27 cellular contexts compared by ENCODE assay signal in the genomic region with DNA sequence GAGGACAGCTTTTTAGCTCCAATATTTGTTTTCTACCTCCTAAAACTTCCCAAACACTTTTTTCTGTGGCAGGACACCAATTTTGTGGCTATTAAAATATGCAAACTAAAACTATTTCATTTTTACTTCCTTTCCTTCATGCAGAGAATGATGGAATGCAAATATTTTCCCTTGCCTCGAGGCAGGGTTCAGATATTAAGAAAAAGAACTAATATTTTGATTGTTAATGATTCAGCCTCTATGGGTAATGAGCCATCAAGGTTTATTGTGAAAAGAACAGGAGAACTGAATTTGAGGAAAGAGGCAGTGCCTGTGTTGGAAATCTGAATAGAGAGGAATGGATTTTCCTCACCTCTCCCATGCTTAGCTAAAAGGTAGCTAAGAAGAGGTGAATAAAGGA.
"Had no signal": no experiment of that assay in that cellular context is flagged by ENCODE, and none has a peak within 500 bp of the region (broad histone marks: within the 10 kb centered on the region; RNA-seq: fewer than 3 reads in every experiment).

No MANE protein-coding gene starts in this region.

- H3K27me3 ChIP-seq: right lobe of liver, tibial nerve, uterus had no signal

- H3K4me2 ChIP-seq: smooth muscle cell had no signal

- ATAC-seq: left colon; naive thymus-derived CD8-positive, alpha-beta T cell; psoas muscle; right lobe of liver; stimulated activated memory B cell treated with anti-CD40 and anti-IgM and Interleukin-4, amounts not matched to agents 10 μg/mL and 1 μg/mL and 100 μg/mL, for 72 hours; stimulated activated naive CD8-positive, alpha-beta T cell treated with anti-CD3 and anti-CD28 coated beads, Interleukin-15, amount 100 ng/mL, for 72 hours had no signal

- DNase-seq: hypothalamus; immature natural killer cell; kidney; left colon; left ventricle myocardium inferior; naive thymus-derived CD8-positive, alpha-beta T cell; nucleus accumbens; psoas muscle; right lobe of liver; stimulated activated CD4-positive, alpha-beta T cell treated with anti-CD3 and anti-CD28 coated beads, Interleukin-1b, Interleukin-23, amount 100 ng/mL, for 48 hours; stimulated activated CD4-positive, alpha-beta T cell treated with anti-CD3 and anti-CD28 coated beads, Interleukin-2, amount 100 ng/mL, for 48 hours; stimulated activated CD4-positive, alpha-beta T cell treated with anti-CD3 and anti-CD28 coated beads, Interleukin-4, amount 100 ng/mL, for 4 hours; stimulated activated CD8-positive, alpha-beta memory T cell treated with anti-CD3 and anti-CD28 coated beads, Interleukin-4, amount 100 ng/mL, for 48 hours; stimulated activated naive CD4-positive, alpha-beta T cell treated with Interleukin-2 at 50 U/mL for 16 hours; stimulated activated naive CD8-positive, alpha-beta T cell treated with anti-CD3 and anti-CD28 coated beads, Interleukin-15, amount 100 ng/mL, for 72 hours; substantia nigra; uterus had no signal

- H3K36me3 Mint-ChIP-seq: immature natural killer cell; stimulated activated memory B cell treated with anti-CD40 and anti-IgM and Interleukin-4, amounts not matched to agents 10 μg/mL and 1 μg/mL and 100 μg/mL, for 72 hours; type B pancreatic cell had no signal

- H3K79me2 ChIP-seq: parathyroid adenoma had no signal

- H3K27ac ChIP-seq: left ventricle myocardium inferior, parathyroid adenoma, psoas muscle, right atrium auricular region, right lobe of liver, tibial nerve, uterus had no signal

- H3K9me3 ChIP-seq: right lobe of liver, uterus had no signal

- H3K36me3 ChIP-seq: left ventricle myocardium inferior, right atrium auricular region, right lobe of liver, tibial nerve, uterus had no signal

- H3K27me3 Mint-ChIP-seq: stimulated activated memory B cell treated with anti-CD40 and anti-IgM and Interleukin-4, amounts not matched to agents 10 μg/mL and 1 μg/mL and 100 μg/mL, for 72 hours; stimulated activated naive CD8-positive, alpha-beta T cell treated with anti-CD3 and anti-CD28 coated beads, Interleukin-15, amount 100 ng/mL, for 72 hours; type B pancreatic cell had no signal

- H3K4me3 ChIP-seq: left ventricle myocardium inferior, lung, psoas muscle, right atrium auricular region, right lobe of liver, smooth muscle cell, tibial nerve, uterus had no signal

- H3K4me1 ChIP-seq: left ventricle myocardium inferior, parathyroid adenoma, psoas muscle, right atrium auricular region, right lobe of liver, tibial nerve, uterus had no signal

- H3K27ac Mint-ChIP-seq: immature natural killer cell; memory B cell; naive thymus-derived CD8-positive, alpha-beta T cell; nephron; stimulated activated memory B cell treated with anti-CD40 and anti-IgM and Interleukin-4, amounts not matched to agents 10 μg/mL and 1 μg/mL and 100 μg/mL, for 72 hours; stimulated activated naive CD8-positive, alpha-beta T cell treated with anti-CD3 and anti-CD28 coated beads, Interleukin-15, amount 100 ng/mL, for 72 hours; type B pancreatic cell had no signal

- H3K9ac ChIP-seq: parathyroid adenoma had no signal

- H2AFZ ChIP-seq: parathyroid adenoma had no signal

- H3K4me3 Mint-ChIP-seq: immature natural killer cell; memory B cell; naive thymus-derived CD8-positive, alpha-beta T cell; nephron; neural crest cell; stimulated activated memory B cell treated with anti-CD40 and anti-IgM and Interleukin-4, amounts not matched to agents 10 μg/mL and 1 μg/mL and 100 μg/mL, for 72 hours; stimulated activated naive CD8-positive, alpha-beta T cell treated with anti-CD3 and anti-CD28 coated beads, Interleukin-15, amount 100 ng/mL, for 72 hours; type B pancreatic cell had no signal

- H3K4me1 Mint-ChIP-seq: immature natural killer cell; memory B cell; naive thymus-derived CD8-positive, alpha-beta T cell; nephron; neural crest cell; stimulated activated memory B cell treated with anti-CD40 and anti-IgM and Interleukin-4, amounts not matched to agents 10 μg/mL and 1 μg/mL and 100 μg/mL, for 72 hours; stimulated activated naive CD8-positive, alpha-beta T cell treated with anti-CD3 and anti-CD28 coated beads, Interleukin-15, amount 100 ng/mL, for 72 hours had no signal
